Comparison of ENCODE assay signal across 7 cellular contexts in the genomic region with DNA sequence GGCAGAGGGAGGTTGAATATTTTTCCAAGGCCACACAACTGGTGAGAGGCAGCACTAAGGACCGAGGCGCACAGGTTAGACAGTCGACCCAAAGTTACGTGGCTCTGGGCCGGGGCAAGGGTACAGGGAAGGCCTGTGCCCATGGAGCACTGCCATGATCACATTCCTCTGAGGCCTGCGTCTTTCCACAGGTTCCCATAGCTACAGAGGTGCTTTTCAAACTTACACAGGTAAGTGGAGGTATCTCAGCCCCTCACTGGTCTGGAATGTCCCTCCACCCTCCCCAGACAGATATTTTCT. TPM values are rescaled to one million over a fixed set of nuclear protein-coding genes. Genes with fewer than 3 reads are reported as not detected.
DNase-seq lines count a peak whose midpoint lies in the region; ATAC-seq and TF ChIP-seq lines count a peak whose summit lies in the region.

No MANE protein-coding gene starts in this region.

- TF ChIP-seq CTCF in kidney epithelial cell (IDR thresholded peaks at IDR 0.05; ENCODE audit: insufficient read depth, low read length, poor library complexity, severe bottlenecking) (no peak), suprapubic skin (IDR thresholded peaks at IDR 0.05) (no peak)

- peak overlapping the region; percentile 63 for H3K27ac ChIP-seq in KOPT-K1 (ENCODE audit: low read depth, low read length, poor library complexity, severe bottlenecking)
- H3K27ac ChIP-seq in suprapubic skin = no peak overlapping the region

- 42% methylated on average over 5 of the region's 6 CpGs for WGBS in suprapubic skin

- DNase-seq in astrocyte of the hippocampus (ENCODE audit: low read depth, low spot score) (peak; percentile 18), kidney epithelial cell (ENCODE audit: low read depth) (no peak), suprapubic skin (ENCODE audit: low spot score in 2 of 2) (no peak), SKM-1 (lab: John Stamatoyannopoulos, UW; ENCODE audit: unreplicated experiment) (no peak), left colon (no peak)

- H3K4me3 ChIP-seq in kidney epithelial cell (ENCODE audit: low read depth, low read length) = peak overlapping the region; percentile 93
- H3K4me3 ChIP-seq in suprapubic skin = peak overlapping the region; percentile 92

- H3K36me3 ChIP-seq in KOPT-K1 (ENCODE audit: insufficient read depth, low read length) = peaks cover 40% of the 10 kb centered on the region
- H3K36me3 ChIP-seq in kidney epithelial cell (ENCODE audit: control insufficient read depth, insufficient read depth, low read length) = no peaks in the 10 kb centered on the region
- H3K36me3 ChIP-seq in suprapubic skin = peaks cover 42% of the 10 kb centered on the region

- H3K9me3 ChIP-seq in KOPT-K1 (ENCODE audit: insufficient read depth, low read length, poor library complexity, severe bottlenecking) (peaks cover 28% of the 10 kb centered on the region), suprapubic skin (peaks cover 18% of the 10 kb centered on the region)

- no peak for TF ChIP-seq EP300 in suprapubic skin (IDR thresholded peaks at IDR 0.05)

- peaks cover 15% of the 10 kb centered on the region for H3K4me1 ChIP-seq in suprapubic skin

- H3K27me3 ChIP-seq in kidney epithelial cell (ENCODE audit: control insufficient read depth, insufficient read depth, low read length) (no peaks in the 10 kb centered on the region), suprapubic skin (no peaks in the 10 kb centered on the region)

- ATAC-seq in HG03457 (IDR thresholded peaks at IDR 0.05; ENCODE audit: unreplicated experiment) (no peak), left colon (no peak)

- TF ChIP-seq POLR2A in suprapubic skin (IDR thresholded peaks at IDR 0.05) = no peak

- intact Hi-C loops in left colon (cut with DNase I, micrococcal nuclease) = no loop called here

RNA-seq across cellular contexts. Expression of gene ZNF211, which starts 0.8 kb away (rescaled TPM):
- total RNA-seq in kidney epithelial cell = 6.9 and 10.4 TPM in 2 replicates
- 10 to 100 TPM in 3 of 4 donors, 1 to 10 TPM in 1; 7.5 to 21.3 (median 14.1) TPM for total RNA-seq in suprapubic skin
- total RNA-seq in left colon = 1 to 10 TPM; 7.4 to 9.9 TPM

RNA-seq across cellular contexts. Expression of gene ZNF134, which starts 19.7 kb away (rescaled TPM):
- total RNA-seq in kidney epithelial cell = 34.8 and 40.6 TPM in 2 replicates
- total RNA-seq in suprapubic skin = 10 to 100 TPM; 15.8 to 35.0 (median 21.5) TPM
- 1 to 10 TPM; 7.4 to 9.0 TPM for total RNA-seq in left colon

RNA-seq across cellular contexts. Expression of gene ZNF530, which starts 34.1 kb away (rescaled TPM):
- total RNA-seq in kidney epithelial cell (3.2 and 6.6 TPM in 2 replicates), suprapubic skin (1 to 10 TPM; 4.7 to 9.7 (median 7.2) TPM), left colon (1 to 10 TPM; 1.2 to 1.7 TPM)

RNA-seq across cellular contexts. Expression of gene ZSCAN4, which starts 35.0 kb away (rescaled TPM):
- total RNA-seq in kidney epithelial cell (not detected in 2 replicates), suprapubic skin (1 to 10 TPM in 2 of 4 donors, not detected in 2; 2.3 to 3.9 TPM), left colon (not detected)

RNA-seq across cellular contexts. Expression of gene ZNF551, which starts 48.0 kb away (rescaled TPM):
- total RNA-seq in kidney epithelial cell (6.0 and 8.5 TPM in 2 replicates), suprapubic skin (10 to 100 TPM; 21.5 to 42.3 (median 29.7) TPM), left colon (1 to 10 TPM; 4.9 to 5.2 TPM)
